ENCODE assay signal across 16 cellular contexts in genomic region chr3:111809196-111809595, GRCh38. TPM values are rescaled to one million over a fixed set of nuclear protein-coding genes. Genes with fewer than 3 reads are reported as not detected.
DNase-seq lines count a peak whose midpoint lies in the region; ATAC-seq and TF ChIP-seq lines count a peak whose summit lies in the region.
"Had no signal": no experiment of that assay in that cellular context is flagged by ENCODE, and none has a peak within 500 bp of the region (broad histone marks: within the 10 kb centered on the region; RNA-seq: fewer than 3 reads in every experiment).

No MANE protein-coding gene starts in this region.

- H3K27me3 Mint-ChIP-seq in activated naive CD8-positive, alpha-beta T cell treated with anti-CD3 and anti-CD28 coated beads for 36 hours = peaks cover 3% of the 10 kb centered on the region

- H3K9me3 Mint-ChIP-seq in activated naive CD8-positive, alpha-beta T cell treated with anti-CD3 and anti-CD28 coated beads for 36 hours = no peaks in the 10 kb centered on the region

- no peaks in the 10 kb centered on the region for H3K36me3 Mint-ChIP-seq in activated naive CD8-positive, alpha-beta T cell treated with anti-CD3 and anti-CD28 coated beads for 36 hours

- DNase-seq in AG09309 (ENCODE audit: low read depth) (peak; percentile 27), RPMI7951 (ENCODE audit: low read depth) (peak; percentile 64), fibroblast of pulmonary artery (ENCODE audit: low read depth) (peak; percentile 53), renal cortical epithelial cell (ENCODE audit: low read depth) (peak; percentile 86), SIG-M5 treated with dmso at 0.1 percent for 504 hours (lab: John Stamatoyannopoulos, UW; ENCODE audit: unreplicated experiment) (no peak), T-helper 2 cell (no peak)
- no peak for DNase-seq in activated naive CD8-positive, alpha-beta T cell treated with anti-CD3 and anti-CD28 coated beads for 36 hours
- DNase-seq: activated CD4-positive, CD25-positive, alpha-beta regulatory T cell; activated CD8-positive, alpha-beta memory T cell treated with anti-CD3 and anti-CD28 coated beads, Interleukin-2, amount 50 U/mL, for 4 hours; effector CD8-positive, alpha-beta T cell; glutamatergic neuron; KG1; left cardiac atrium; NCI-H2029 treated with DMSO at 0.1 percent for 48 hours; upper lobe of left lung had no signal

- no peak for ATAC-seq in HG03457 (IDR thresholded peaks at IDR 0.05; ENCODE audit: unreplicated experiment)

- H3K4me1 Mint-ChIP-seq in activated naive CD8-positive, alpha-beta T cell treated with anti-CD3 and anti-CD28 coated beads for 36 hours = no peaks in the 10 kb centered on the region

- TF ChIP-seq CTCF in AG09309 (IDR thresholded peaks at IDR 0.05; ENCODE audit: control insufficient read depth, insufficient read depth, low read depth, low read length, missing control alignments) (no peak), fibroblast of pulmonary artery (IDR thresholded peaks at IDR 0.05; ENCODE audit: low read length, missing control alignments) (no peak)

- no peak overlapping the region for H3K4me3 Mint-ChIP-seq in activated naive CD8-positive, alpha-beta T cell treated with anti-CD3 and anti-CD28 coated beads for 36 hours

- H3K27ac Mint-ChIP-seq in activated naive CD8-positive, alpha-beta T cell treated with anti-CD3 and anti-CD28 coated beads for 36 hours = no peak overlapping the region

- H3K4me3 ChIP-seq in AG09309 (ENCODE audit: control insufficient read depth, low read depth, low read length) (no peak overlapping the region), fibroblast of pulmonary artery (replicated peaks; ENCODE audit: low read depth, low read length) (no peak overlapping the region)
- H3K4me3 ChIP-seq: upper lobe of left lung had no signal

RNA-seq across cellular contexts. Expression of gene PHLDB2, which starts 49.9 kb away (rescaled TPM):
- 92.6 and 122 TPM in 2 replicates for total RNA-seq in RPMI7951 (2014; rRNA removed; shearing (Covaris generic))
- 109 and 145 TPM in 2 replicates for total RNA-seq in renal cortical epithelial cell
- total RNA-seq in activated naive CD8-positive, alpha-beta T cell treated with anti-CD3 and anti-CD28 coated beads for 36 hours = 1 to 10 TPM; 2.3 to 2.5 TPM

Comparison
In these comparisons a context has a peak if more than half of its experiments do, and no peak if none do; other contexts are left out.
1. DNase-seq: peak in AG09309 (single experiment), RPMI7951 (single experiment), fibroblast of pulmonary artery (single experiment) and renal cortical epithelial cell (single experiment); none in SIG-M5 treated with dmso at 0.1 percent for 504 hours (single experiment), T-helper 2 cell (0 of 5) and activated naive CD8-positive, alpha-beta T cell treated with anti-CD3 and anti-CD28 coated beads for 36 hours (single experiment).
2. RNA of gene PHLDB2, which starts 49.9 kb away (total RNA-seq): 109 to 145 TPM in renal cortical epithelial cell and 92.6 to 122 TPM in RPMI7951; 2.3 to 2.5 TPM in activated naive CD8-positive, alpha-beta T cell treated with anti-CD3 and anti-CD28 coated beads for 36 hours; every median in the first group is over 10 times any median in the second.